8 cellular contexts compared by ENCODE assay signal in genomic region chr9:75890541-75891276, GRCh38. TPM values are rescaled to one million over a fixed set of nuclear protein-coding genes. Genes with fewer than 3 reads are reported as not detected.
DNase-seq lines count a peak whose midpoint lies in the region; ATAC-seq and TF ChIP-seq lines count a peak whose summit lies in the region.

Gene PCSK5 (plus strand): TSS chr9:75890673. CDS start chr9:75891182, 509 bp downstream.

- peak within 1 kb of the TSS; percentile 73 to 81 for H3K9ac ChIP-seq in stomach smooth muscle (ENCODE audit: low read length in 2 of 2)

- H3K4me1 Mint-ChIP-seq in CD8-positive, alpha-beta T cell (ENCODE audit: low read depth) = peaks cover 55% of the 10 kb centered on the region

- ATAC-seq in CD8-positive, alpha-beta T cell = peak; percentile 90
- ATAC-seq in GM21576 (IDR thresholded peaks at IDR 0.05; ENCODE audit: unreplicated experiment) (peak; percentile 71), gastroesophageal sphincter (peak; percentile 93)

- H3K27me3 Mint-ChIP-seq in CD8-positive, alpha-beta T cell (ENCODE audit: low read depth) = no peaks in the 10 kb centered on the region

- H3K4me1 ChIP-seq in CD8-positive, alpha-beta T cell (ENCODE audit: insufficient read depth, low read length) = peaks cover 17% of the 10 kb centered on the region
- H3K4me1 ChIP-seq in SJSA1 (replicated peaks) (peaks cover 11% of the 10 kb centered on the region), gastroesophageal sphincter (peaks cover 0 to 38% (median 9%) of the 10 kb centered on the region in 3 donors), neutrophil (ENCODE audit: control insufficient read depth in 1 of 2, insufficient read depth in 1 of 2, low read depth in 1 of 2, low read length in 1 of 2) (peaks cover 32% of the 10 kb centered on the region in 2 experiments), stomach smooth muscle (ENCODE audit: control insufficient read depth, insufficient read depth, low read length) (peaks cover 20% of the 10 kb centered on the region)

- H3K27me3 ChIP-seq in CD8-positive, alpha-beta T cell (ENCODE audit: insufficient read depth, low read length) = no peaks in the 10 kb centered on the region
- no peaks in the 10 kb centered on the region for H3K27me3 ChIP-seq in SJSA1 (replicated peaks)
- H3K27me3 ChIP-seq in gastroesophageal sphincter = no peaks in the 10 kb centered on the region
- peaks cover 95% of the 10 kb centered on the region for H3K27me3 ChIP-seq in neutrophil
- H3K27me3 ChIP-seq in stomach smooth muscle (ENCODE audit: control insufficient read depth in 1 of 2, insufficient read depth in 2 of 2, low read length in 2 of 2) = peaks cover 0 to 4% of the 10 kb centered on the region in 2 donors

- peak within 1 kb of the TSS; percentile 85 for H3K27ac Mint-ChIP-seq in CD8-positive, alpha-beta T cell

- peak within 1 kb of the TSS; percentile 81 for H3K4me3 ChIP-seq in CD8-positive, alpha-beta T cell (ENCODE audit: low read depth, low read length)
- H3K4me3 ChIP-seq in SJSA1 = peak within 1 kb of the TSS; percentile 78
- H3K4me3 ChIP-seq in gastroesophageal sphincter = peak within 1 kb of the TSS; percentile 68 to 69
- H3K4me3 ChIP-seq in neutrophil (ENCODE audit: low read depth in 1 of 2, low read length in 1 of 2) = peak within 1 kb of the TSS; percentile 59 to 65
- H3K4me3 ChIP-seq in stomach smooth muscle (ENCODE audit: low read length in 2 of 2) = peak within 1 kb of the TSS; percentile 90 to 95

- DNase-seq in CD8-positive, alpha-beta T cell = peak; percentile 66 to 92 (median 83)
- DNase-seq in KBM-7 = peak; percentile 86
- peak; percentile 85 to 94 for DNase-seq in SJSA1 (ENCODE audit: low read depth in 1 of 2, low spot score in 2 of 2)
- DNase-seq in activated naive CD4-positive, alpha-beta T cell treated with anti-CD3 and anti-CD28 coated beads, Interleukin-2, amount 50 U/mL, for 16 hours = peak; percentile 89

- intact Hi-C loops in CD8-positive, alpha-beta T cell (cut with DNase I, micrococcal nuclease) = loop anchor here (1.0 to 10.0 kb wide), 11 partner anchors 24 to 1286 kb away; partner anchors contain the start of genes RFK (in 2 of the 2), VPS13A (in 2 of the 2), CARNMT1 (in 1 of the 2) and GCNT1 (in 1 of the 2)

- peaks cover 9% of the 10 kb centered on the region for H3K36me3 Mint-ChIP-seq in CD8-positive, alpha-beta T cell

- TF ChIP-seq CTCF in CD8-positive, alpha-beta T cell (IDR thresholded peaks at IDR 0.05) = no peak
- TF ChIP-seq CTCF in gastroesophageal sphincter (IDR thresholded peaks at IDR 0.05) = peak in 3 of 4 experiments; percentile 30 to 68 (median 31)
- TF ChIP-seq CTCF in neutrophil (IDR thresholded peaks at IDR 0.05) = no peak

- H3K4me3 Mint-ChIP-seq in CD8-positive, alpha-beta T cell = peak within 1 kb of the TSS; percentile 92

- WGBS in gastroesophageal sphincter (ENCODE audit: low coverage in 1 of 2), 2 donors = 0% methylated on average over 7 to 15 of the region's 79 CpGs

- CTCF ChIA-PET in CD8-positive, alpha-beta T cell (lab: Charles Lee) = interaction anchor here (0.7 to 2.6 kb wide), 6 partner anchors 12 to 210 kb away, joined by 3 to 13 read pairs (median 3); no protein-coding TSS in a partner anchor

- in situ Hi-C loops in KBM-7 (cut with MboI; ENCODE audit: low pct_unique_long_range_greater_than_20kb, low sequenced_read_pairs) = loop anchor here (25.0 kb wide), 1 partner anchor 822 kb away; no protein-coding TSS in a partner anchor

- H3K36me3 ChIP-seq in CD8-positive, alpha-beta T cell (ENCODE audit: insufficient read depth, low read length) = no peaks in the 10 kb centered on the region
- H3K36me3 ChIP-seq in SJSA1 (no peaks in the 10 kb centered on the region; the same call in 1 of the 2 replicates), gastroesophageal sphincter (no peaks in the 10 kb centered on the region), neutrophil (no peaks in the 10 kb centered on the region), stomach smooth muscle (ENCODE audit: control insufficient read depth in 2 of 2, insufficient read depth in 2 of 2, low read length in 2 of 2) (no peaks in the 10 kb centered on the region)

- no peaks in the 10 kb centered on the region for H3K9me3 Mint-ChIP-seq in CD8-positive, alpha-beta T cell

- H3K27ac ChIP-seq in CD8-positive, alpha-beta T cell (ENCODE audit: low read depth, low read length) = peak within 1 kb of the TSS; percentile 60
- H3K27ac ChIP-seq in SJSA1 (peak within 1 kb of the TSS; percentile 55), gastroesophageal sphincter (peak within 1 kb of the TSS; percentile 68 to 94 (median 91)), neutrophil (no peak within 1 kb of the TSS), stomach smooth muscle (ENCODE audit: low read length) (peak within 1 kb of the TSS; percentile 60)

- POLR2A ChIA-PET in CD8-positive, alpha-beta T cell (lab: Charles Lee) = interaction anchor here (0.6 to 1.6 kb wide), 9 partner anchors 12 to 803 kb away, joined by 3 to 7 read pairs (median 4); partner anchors contain the start of genes NMRK1, OSTF1 and RFK

- TF ChIP-seq EP300 in gastroesophageal sphincter (IDR thresholded peaks at IDR 0.05) = no peak

- TF ChIP-seq POLR2A in gastroesophageal sphincter (IDR thresholded peaks at IDR 0.05) = peak; percentile 91 to 92

- H3K9me3 ChIP-seq in CD8-positive, alpha-beta T cell (ENCODE audit: low read length) = no peaks in the 10 kb centered on the region
- no peaks in the 10 kb centered on the region for H3K9me3 ChIP-seq in SJSA1 (replicated peaks)
- no peaks in the 10 kb centered on the region for H3K9me3 ChIP-seq in gastroesophageal sphincter
- H3K9me3 ChIP-seq in neutrophil = no peaks in the 10 kb centered on the region
- H3K9me3 ChIP-seq in stomach smooth muscle (ENCODE audit: control insufficient read depth in 2 of 2, low read length in 2 of 2) = no peaks in the 10 kb centered on the region

RNA-seq across cellular contexts. Expression of gene PCSK5, which starts in this region (rescaled TPM):
- 10 to 100 TPM; 13.7 to 13.8 TPM for total RNA-seq in CD8-positive, alpha-beta T cell
- 19.0 and 20.8 TPM in 2 replicates for total RNA-seq in SJSA1 (2014; rRNA removed; shearing (Covaris generic))
- 10 to 100 TPM; 20.1 to 37.3 (median 28.1) TPM for total RNA-seq in gastroesophageal sphincter

Comparison
In these comparisons a context has a peak if more than half of its experiments do, and no peak if none do; other contexts are left out.
1. CTCF ChIP-seq: peak in gastroesophageal sphincter (3 of 4); none in CD8-positive, alpha-beta T cell (single experiment) and neutrophil (single experiment).
2. Peak in every context shown above with its lines, with median percentiles within 50 percentile points of each other: ATAC-seq, DNase-seq and H3K4me3 ChIP-seq.